1 cellular context compared by ENCODE assay signal in genomic region chr3:11588338-11588737, GRCh38.
TF ChIP-seq lines count a peak whose summit lies in the region.

No MANE protein-coding gene starts in this region.

TF ChIP-seq in GM23338, 12 proteins besides CTCF, POLR2A, EP300 and RAD21 (continued from another document):
- TF ChIP-seq, protein P1, sequence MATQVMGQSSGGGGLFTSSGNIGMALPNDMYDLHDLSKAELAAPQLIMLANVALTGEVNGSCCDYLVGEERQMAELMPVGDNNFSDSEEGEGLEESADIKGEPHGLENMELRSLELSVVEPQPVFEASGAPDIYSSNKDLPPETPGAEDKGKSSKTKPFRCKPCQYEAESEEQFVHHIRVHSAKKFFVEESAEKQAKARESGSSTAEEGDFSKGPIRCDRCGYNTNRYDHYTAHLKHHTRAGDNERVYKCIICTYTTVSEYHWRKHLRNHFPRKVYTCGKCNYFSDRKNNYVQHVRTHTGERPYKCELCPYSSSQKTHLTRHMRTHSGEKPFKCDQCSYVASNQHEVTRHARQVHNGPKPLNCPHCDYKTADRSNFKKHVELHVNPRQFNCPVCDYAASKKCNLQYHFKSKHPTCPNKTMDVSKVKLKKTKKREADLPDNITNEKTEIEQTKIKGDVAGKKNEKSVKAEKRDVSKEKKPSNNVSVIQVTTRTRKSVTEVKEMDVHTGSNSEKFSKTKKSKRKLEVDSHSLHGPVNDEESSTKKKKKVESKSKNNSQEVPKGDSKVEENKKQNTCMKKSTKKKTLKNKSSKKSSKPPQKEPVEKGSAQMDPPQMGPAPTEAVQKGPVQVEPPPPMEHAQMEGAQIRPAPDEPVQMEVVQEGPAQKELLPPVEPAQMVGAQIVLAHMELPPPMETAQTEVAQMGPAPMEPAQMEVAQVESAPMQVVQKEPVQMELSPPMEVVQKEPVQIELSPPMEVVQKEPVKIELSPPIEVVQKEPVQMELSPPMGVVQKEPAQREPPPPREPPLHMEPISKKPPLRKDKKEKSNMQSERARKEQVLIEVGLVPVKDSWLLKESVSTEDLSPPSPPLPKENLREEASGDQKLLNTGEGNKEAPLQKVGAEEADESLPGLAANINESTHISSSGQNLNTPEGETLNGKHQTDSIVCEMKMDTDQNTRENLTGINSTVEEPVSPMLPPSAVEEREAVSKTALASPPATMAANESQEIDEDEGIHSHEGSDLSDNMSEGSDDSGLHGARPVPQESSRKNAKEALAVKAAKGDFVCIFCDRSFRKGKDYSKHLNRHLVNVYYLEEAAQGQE (IDR thresholded peaks at IDR 0.05; ENCODE audit: unreplicated experiment): no peak
- TF ChIP-seq, protein P2, sequence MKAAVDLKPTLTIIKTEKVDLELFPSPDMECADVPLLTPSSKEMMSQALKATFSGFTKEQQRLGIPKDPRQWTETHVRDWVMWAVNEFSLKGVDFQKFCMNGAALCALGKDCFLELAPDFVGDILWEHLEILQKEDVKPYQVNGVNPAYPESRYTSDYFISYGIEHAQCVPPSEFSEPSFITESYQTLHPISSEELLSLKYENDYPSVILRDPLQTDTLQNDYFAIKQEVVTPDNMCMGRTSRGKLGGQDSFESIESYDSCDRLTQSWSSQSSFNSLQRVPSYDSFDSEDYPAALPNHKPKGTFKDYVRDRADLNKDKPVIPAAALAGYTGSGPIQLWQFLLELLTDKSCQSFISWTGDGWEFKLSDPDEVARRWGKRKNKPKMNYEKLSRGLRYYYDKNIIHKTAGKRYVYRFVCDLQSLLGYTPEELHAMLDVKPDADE (IDR thresholded peaks at IDR 0.05): no peak
- no peak for TF ChIP-seq EZH2phosphoT487 (IDR thresholded peaks at IDR 0.05; ENCODE audit: unreplicated experiment)
- no peak for TF ChIP-seq ZNF331 (CRISPR knock-in tag; IDR thresholded peaks at IDR 0.05; ENCODE audit: low read depth)
- no peak for TF ChIP-seq ZNF462 (CRISPR knock-in tag; IDR thresholded peaks at IDR 0.05)
- TF ChIP-seq ZNF114 (CRISPR knock-in tag; IDR thresholded peaks at IDR 0.05): no peak
- no peak for TF ChIP-seq CREB1 (CRISPR knock-in tag; IDR thresholded peaks at IDR 0.05; ENCODE audit: low read depth)
- no peak for TF ChIP-seq EZH2 (IDR thresholded peaks at IDR 0.05; ENCODE audit: low read depth, unreplicated experiment)
